Comparison of ENCODE assay signal across 8 cellular contexts in genomic region chr12:53213348-53213747, GRCh38. TPM values are rescaled to one million over a fixed set of nuclear protein-coding genes. Genes with fewer than 3 reads are reported as not detected.
A peak's percentile ranks its signal among the peaks of the same experiment; 100 is the strongest.
DNase-seq lines count a peak whose midpoint lies in the region; ATAC-seq and TF ChIP-seq lines count a peak whose summit lies in the region.

No MANE protein-coding gene starts in this region.

- H3K27ac ChIP-seq in dorsolateral prefrontal cortex (peak overlapping the region in 22 of 59 donors; percentile 4 to 75 (median 41)), mesenchymal stem cell (ENCODE audit: low read length, poor library complexity, severe bottlenecking) (no peak overlapping the region)

- H2BK5ac ChIP-seq in mesenchymal stem cell (ENCODE audit: low read depth, low read length, poor library complexity, severe bottlenecking), result no peak overlapping the region

- H2AK5ac ChIP-seq in mesenchymal stem cell (ENCODE audit: low read length, severe bottlenecking), result no peak overlapping the region

- H3K14ac ChIP-seq in mesenchymal stem cell (ENCODE audit: low read length in 2 of 2), result no peak overlapping the region

- no peak overlapping the region for H3K4ac ChIP-seq in mesenchymal stem cell (ENCODE audit: low read depth in 1 of 2, low read length in 2 of 2)

- in situ Hi-C loops in Caki2 (cut with HindIII; ENCODE audit: low pct_unique_long_range_greater_than_20kb, low sequenced_read_pairs), result loop anchor here (10.0 kb wide), 1 partner anchor 81 kb away; the partner anchor contains the start of genes MYG1 and PFDN5

- no peak overlapping the region for H2AFZ ChIP-seq in mesenchymal stem cell (ENCODE audit: low read depth, low read length)

- H3K9me3 ChIP-seq in mesenchymal stem cell (ENCODE audit: control insufficient read depth, low read length), result no peaks in the 10 kb centered on the region

- H3K36me3 ChIP-seq in mesenchymal stem cell (ENCODE audit: control insufficient read depth in 1 of 2, insufficient read depth in 2 of 2, low read depth in 1 of 2, low read length in 2 of 2), result peaks cover 48 to 66% of the 10 kb centered on the region in 2 experiments

- intact Hi-C loops in dorsolateral prefrontal cortex (cut with DNase I), result loop anchor here (1.0 to 5.0 kb wide), 3 partner anchors 41 to 74 kb away; no protein-coding TSS in a partner anchor

- ATAC-seq in HG03135 (IDR thresholded peaks at IDR 0.05; ENCODE audit: unreplicated experiment), result peak; percentile 47
- no peak for ATAC-seq in GM18858 (IDR thresholded peaks at IDR 0.05; ENCODE audit: unreplicated experiment)

- H2BK120ac ChIP-seq in mesenchymal stem cell (ENCODE audit: low read depth, low read length), result no peak overlapping the region

- peak overlapping the region; percentile 41 for H3K9ac ChIP-seq in mesenchymal stem cell (ENCODE audit: low read length)

- DNase-seq in Caki2 (ENCODE audit: low read depth), result peak; percentile 68
- DNase-seq in NCI-H82 (lab: John Stamatoyannopoulos, UW), result peak; percentile 91
- DNase-seq in activated CD4-positive, alpha-beta T cell treated with anti-CD3 and anti-CD28 coated beads, Interleukin-2, amount 50 U/mL, for 4 hours, result peak; percentile 81 to 83
- peak; percentile 84 to 92 (median 89) for DNase-seq in dorsolateral prefrontal cortex
- DNase-seq in mesenchymal stem cell, result peak; percentile 75
- DNase-seq in stimulated activated CD8-positive, alpha-beta memory T cell treated with anti-CD3 and anti-CD28 coated beads, Interleukin-15, amount 100 ng/mL, for 48 hours (ENCODE audit: low read depth in 2 of 2), result peak; percentile 68 to 70

- WGBS in mesenchymal stem cell, result 9% methylated on average over 14 of the region's 14 CpGs

- H3K23ac ChIP-seq in mesenchymal stem cell (ENCODE audit: low read length in 2 of 2), result no peak overlapping the region

- peak; percentile 75 to 99 (median 97) for TF ChIP-seq CTCF in dorsolateral prefrontal cortex (IDR thresholded peaks at IDR 0.05 in 54 of 56, conservative IDR thresholded peaks at IDR 0.05 in 2 of 56; ENCODE audit: low read depth in 1 of 56, partially characterized antibody in 56 of 56)

- no peak overlapping the region for H3K4me2 ChIP-seq in mesenchymal stem cell (ENCODE audit: low read length, poor library complexity, severe bottlenecking)

- no peak overlapping the region for H4K8ac ChIP-seq in mesenchymal stem cell (ENCODE audit: low read length)

- no peak overlapping the region for H2BK12ac ChIP-seq in mesenchymal stem cell (ENCODE audit: low read length in 2 of 2)

- no peak overlapping the region for H3K18ac ChIP-seq in mesenchymal stem cell (ENCODE audit: low read depth in 1 of 2, low read length in 2 of 2)

- H2BK15ac ChIP-seq in mesenchymal stem cell (ENCODE audit: low read depth, poor library complexity, severe bottlenecking), result no peak overlapping the region

- no peaks in the 10 kb centered on the region for H3K27me3 ChIP-seq in dorsolateral prefrontal cortex
- no peaks in the 10 kb centered on the region for H3K27me3 ChIP-seq in mesenchymal stem cell (ENCODE audit: control insufficient read depth in 1 of 2, insufficient read depth in 1 of 2, low read length in 2 of 2)

- peak overlapping the region in 11 of 59 donors; percentile 6 to 46 (median 17) for H3K4me3 ChIP-seq in dorsolateral prefrontal cortex
- H3K4me3 ChIP-seq in mesenchymal stem cell (ENCODE audit: insufficient read depth in 1 of 2, low read depth in 1 of 2, low read length in 2 of 2), result no peak overlapping the region

- peaks cover 11% of the 10 kb centered on the region for H3K79me1 ChIP-seq in mesenchymal stem cell (replicated peaks; ENCODE audit: low read length, poor library complexity, severe bottlenecking)

- no peak overlapping the region for H4K91ac ChIP-seq in mesenchymal stem cell (ENCODE audit: low read length)

- H3K4me1 ChIP-seq in mesenchymal stem cell (ENCODE audit: control insufficient read depth, insufficient read depth, low read depth, low read length), result peaks cover 10% of the 10 kb centered on the region

RNA-seq across cellular contexts. Expression of gene ITGB7, which starts 6.3 kb away (rescaled TPM):
- total RNA-seq in Caki2 (2014; rRNA removed; shearing (Covaris generic); ENCODE audit: low replicate concordance), result 26.4 and 38.6 TPM in 2 replicates
- 1 to 10 TPM in 98 of 120 experiments, under 1 TPM in 20, not detected in 2; 0.43 to 4.9 (median 1.5) TPM for total RNA-seq in dorsolateral prefrontal cortex
- polyA plus RNA-seq in mesenchymal stem cell (2013, experiment 1 of 2), result 0.19 TPM
- 0.10 TPM for polyA plus RNA-seq in mesenchymal stem cell (2013, experiment 2 of 2)

RNA-seq across cellular contexts. Expression of gene RARG, which starts 18.7 kb away (rescaled TPM):
- total RNA-seq in Caki2 (2014; rRNA removed; shearing (Covaris generic); ENCODE audit: low replicate concordance), result 25.2 and 28.6 TPM in 2 replicates
- 10 to 100 TPM in 100 of 120 experiments, 1 to 10 TPM in 20; 5.6 to 27.3 (median 13.3) TPM for total RNA-seq in dorsolateral prefrontal cortex
- polyA plus RNA-seq in mesenchymal stem cell (2013, experiment 1 of 2), result 20.0 TPM
- 20.3 TPM for polyA plus RNA-seq in mesenchymal stem cell (2013, experiment 2 of 2)

RNA-seq across cellular contexts. Expression of gene CSAD, which starts 32.6 kb away (rescaled TPM):
- 2.5 and 3.6 TPM in 2 replicates for total RNA-seq in Caki2 (2014; rRNA removed; shearing (Covaris generic); ENCODE audit: low replicate concordance)
- total RNA-seq in dorsolateral prefrontal cortex, result 10 to 100 TPM; 28.2 to 90.7 (median 62.4) TPM
- polyA plus RNA-seq in mesenchymal stem cell (2013, experiment 1 of 2), result 9.3 TPM
- polyA plus RNA-seq in mesenchymal stem cell (2013, experiment 2 of 2), result 8.4 TPM

RNA-seq across cellular contexts. Expression of gene ZNF740, which starts 32.8 kb away (rescaled TPM):
- total RNA-seq in Caki2 (2014; rRNA removed; shearing (Covaris generic); ENCODE audit: low replicate concordance), result 6.2 and 6.8 TPM in 2 replicates
- 10 to 100 TPM; 29.1 to 79.4 (median 48.6) TPM for total RNA-seq in dorsolateral prefrontal cortex
- 8.0 TPM for polyA plus RNA-seq in mesenchymal stem cell (2013, experiment 1 of 2)
- 7.8 TPM for polyA plus RNA-seq in mesenchymal stem cell (2013, experiment 2 of 2)

RNA-seq across cellular contexts. Expression of gene ESPL1, which starts 54.8 kb away (rescaled TPM):
- 24.6 and 36.2 TPM in 2 replicates for total RNA-seq in Caki2 (2014; rRNA removed; shearing (Covaris generic); ENCODE audit: low replicate concordance)
- 1 to 10 TPM in 3 of 120 experiments, under 1 TPM in 60, not detected in 57; 0.07 to 1.8 (median 0.25) TPM for total RNA-seq in dorsolateral prefrontal cortex
- polyA plus RNA-seq in mesenchymal stem cell (2013, experiment 1 of 2), result 1.2 TPM
- polyA plus RNA-seq in mesenchymal stem cell (2013, experiment 2 of 2), result 1.2 TPM
